ENCODE assay signal across 26 cellular contexts in genomic region chr12:103820881-103821489, GRCh38. TPM values are rescaled to one million over a fixed set of nuclear protein-coding genes. Genes with fewer than 3 reads are reported as not detected.
DNase-seq lines count a peak whose midpoint lies in the region; ATAC-seq, FAIRE-seq and TF ChIP-seq lines count a peak whose summit lies in the region.
"Had no signal": no experiment of that assay in that cellular context is flagged by ENCODE, and none has a peak within 500 bp of the region (broad histone marks: within the 10 kb centered on the region; RNA-seq: fewer than 3 reads in every experiment).

No MANE protein-coding gene starts in this region.

- H3K4me3 Mint-ChIP-seq in MCF 10A (ENCODE audit: unreplicated experiment): no peak overlapping the region

- BruUV-seq in K562 (replicated peaks; lab: Mats Ljungman, UMichigan) (no TSS peak), MCF 10A (replicated peaks; lab: Mats Ljungman, UMichigan) (no TSS peak)

- no peak overlapping the region for H3K4me2 ChIP-seq in K562 (ENCODE audit: insufficient read depth, low read length)
- H3K4me2 ChIP-seq in mesenchymal stem cell (ENCODE audit: low read length, poor library complexity, severe bottlenecking): no peak overlapping the region
- H3K4me2 ChIP-seq: BLaER1 treated with 17β-estradiol and CSF1 and Interleukin-3, amounts not matched to agents 10 nM and 100 nM had no signal

- 92% methylated on average over 3 of the region's 3 CpGs for WGBS in K562 (ENCODE audit: insufficient coverage, low coverage, missing lambda C conversion rate)
- 90% methylated on average over 3 of the region's 3 CpGs for WGBS in mesenchymal stem cell
- WGBS in transverse colon (ENCODE audit: low coverage in 1 of 2), 2 donors: 90% methylated on average over 3 of the region's 3 CpGs; no CpG with 5 or more reads in 1 of the 2 donors

- no peak overlapping the region for H3K4me3 ChIP-seq in K562
- H3K4me3 ChIP-seq in mesenchymal stem cell (ENCODE audit: insufficient read depth in 1 of 2, low read depth in 1 of 2, low read length in 2 of 2): no peak overlapping the region
- H3K4me3 ChIP-seq in transverse colon: no peak overlapping the region
- H3K4me3 ChIP-seq: BLaER1 treated with 17β-estradiol and CSF1 and Interleukin-3, amounts not matched to agents 10 nM and 100 nM; SK-N-MC had no signal

- no peak overlapping the region for H3K9ac ChIP-seq in K562 (ENCODE audit: insufficient read depth in 1 of 2, low read depth in 2 of 2, low read length in 2 of 2)
- H3K9ac ChIP-seq in mesenchymal stem cell (ENCODE audit: low read length): no peak overlapping the region
- H3K9ac ChIP-seq: BLaER1 treated with 17β-estradiol and CSF1 and Interleukin-3, amounts not matched to agents 10 nM and 100 nM had no signal

- H4K91ac ChIP-seq in mesenchymal stem cell (ENCODE audit: low read length): peak overlapping the region; percentile 11

- TF ChIP-seq EP300 in K562 (IDR thresholded peaks at IDR 0.05; ENCODE audit: low read length) (no peak), transverse colon (IDR thresholded peaks at IDR 0.05; ENCODE audit: low read depth) (no peak)

- no peaks in the 10 kb centered on the region for H4K20me1 ChIP-seq in K562 (replicated peaks; ENCODE audit: control insufficient read depth, insufficient read depth, low read length)

- H4K8ac ChIP-seq in mesenchymal stem cell (ENCODE audit: low read length): no peak overlapping the region

- intact Hi-C loops in K562 (cut with micrococcal nuclease): no loop called here
- intact Hi-C loops in transverse colon (cut with DNase I; ENCODE audit: low total_unique reads): no loop called here
- intact Hi-C loops in MCF 10A (cut with micrococcal nuclease): no loop called here

- H2AK5ac ChIP-seq in mesenchymal stem cell (ENCODE audit: low read length, severe bottlenecking): peak overlapping the region; percentile 87

- TF ChIP-seq RAD21 in K562 (CRISPR knock-in tag; conservative IDR thresholded peaks at IDR 0.05 in 1 of 2, IDR thresholded peaks at IDR 0.05 in 1 of 2): no peak

- peaks cover 65% of the 10 kb centered on the region for H3K36me3 ChIP-seq in K562 (ENCODE audit: control insufficient read depth, insufficient read depth, low read length)
- H3K36me3 ChIP-seq in mesenchymal stem cell (ENCODE audit: control insufficient read depth in 1 of 2, insufficient read depth in 2 of 2, low read depth in 1 of 2, low read length in 2 of 2): peaks cover 0 to 5% of the 10 kb centered on the region in 2 experiments
- peaks cover 0 to 6% (median 0%) of the 10 kb centered on the region in 4 donors for H3K36me3 ChIP-seq in transverse colon

- peaks cover 17% of the 10 kb centered on the region for H3K4me1 Mint-ChIP-seq in MCF 10A (ENCODE audit: insufficient read depth, unreplicated experiment)

- FAIRE-seq in GM12891 (lab: Jason Lieb, UNC) (peak; percentile 35), K562 (lab: Jason Lieb, UNC) (no peak)
- FAIRE-seq: A204.1, H1, RCC 7860 had no signal

- H3K9me3 ChIP-seq in K562 (replicated peaks; ENCODE audit: control insufficient read depth, insufficient read depth, low read depth, low read length) (0 out of 2 replicates have a peak, but pooled peaks cover 2% of the 10 kb centered on the region), mesenchymal stem cell (ENCODE audit: control insufficient read depth, low read length) (no peaks in the 10 kb centered on the region), transverse colon (no peaks in the 10 kb centered on the region)

- H3K4me1 ChIP-seq in K562 (replicated peaks in 1 of 2; ENCODE audit: control insufficient read depth in 2 of 2, insufficient read depth in 2 of 2, low read length in 2 of 2): no peaks in the 10 kb centered on the region
- peaks cover 4% of the 10 kb centered on the region for H3K4me1 ChIP-seq in mesenchymal stem cell (ENCODE audit: control insufficient read depth, insufficient read depth, low read depth, low read length)
- peaks cover 0 to 21% (median 9%) of the 10 kb centered on the region in 4 donors for H3K4me1 ChIP-seq in transverse colon
- H3K4me1 ChIP-seq: BLaER1 treated with 17β-estradiol and CSF1 and Interleukin-3, amounts not matched to agents 10 nM and 100 nM had no signal

- no peak overlapping the region for H2AFZ ChIP-seq in K562 (ENCODE audit: low read depth, low read length)
- H2AFZ ChIP-seq in mesenchymal stem cell (ENCODE audit: low read depth, low read length): no peak overlapping the region

- TF ChIP-seq CTCF in K562 (IDR thresholded peaks at IDR 0.05 in 2 of 3, conservative IDR thresholded peaks at IDR 0.05 in 1 of 3; ENCODE audit: insufficient read depth in 2 of 3, low read depth in 1 of 3, low read length in 3 of 3): no peak
- TF ChIP-seq CTCF in transverse colon (IDR thresholded peaks at IDR 0.05): no peak
- TF ChIP-seq CTCF in MCF 10A (IDR thresholded peaks at IDR 0.05; ENCODE audit: unreplicated experiment): no peak

- ATAC-seq in K562 (no peak), GM18517 (IDR thresholded peaks at IDR 0.05; ENCODE audit: unreplicated experiment) (no peak)

- peaks cover 25% of the 10 kb centered on the region for H3K79me1 ChIP-seq in mesenchymal stem cell (replicated peaks; ENCODE audit: low read length, poor library complexity, severe bottlenecking)

- H3K36me3 Mint-ChIP-seq in MCF 10A (ENCODE audit: insufficient read depth, unreplicated experiment): peaks cover 5% of the 10 kb centered on the region

- H3K27me3 Mint-ChIP-seq in MCF 10A (ENCODE audit: insufficient read depth, unreplicated experiment): no peaks in the 10 kb centered on the region
- H3K27me3 Mint-ChIP-seq: CD4-positive, alpha-beta memory T cell had no signal

- H3K27me3 ChIP-seq in K562 (ENCODE audit: control insufficient read depth in 2 of 2, insufficient read depth in 2 of 2, low read length in 2 of 2) (no peaks in the 10 kb centered on the region), mesenchymal stem cell (ENCODE audit: control insufficient read depth in 1 of 2, insufficient read depth in 1 of 2, low read length in 2 of 2) (no peaks in the 10 kb centered on the region), transverse colon (no peaks in the 10 kb centered on the region)
- H3K27me3 ChIP-seq: BLaER1 treated with 17β-estradiol and CSF1 and Interleukin-3, amounts not matched to agents 10 nM and 100 nM had no signal

- in situ Hi-C loops in K562 (cut with MboI) (no loop called here), transverse colon (cut with MboI; ENCODE audit: low pct_ligation_motif_present in 1 of 4, low pct_unique_long_range_greater_than_20kb in 1 of 4, low sequenced_read_pairs in 3 of 4) (no loop called here)

- H2BK5ac ChIP-seq in mesenchymal stem cell (ENCODE audit: low read depth, low read length, poor library complexity, severe bottlenecking): no peak overlapping the region

- no peaks in the 10 kb centered on the region for H3K9me3 Mint-ChIP-seq in MCF 10A (ENCODE audit: unreplicated experiment)

- H3K4ac ChIP-seq in mesenchymal stem cell (ENCODE audit: low read depth in 1 of 2, low read length in 2 of 2): no peak overlapping the region

- no peak for TF ChIP-seq POLR2A in GM12891 (IDR thresholded peaks at IDR 0.05; ENCODE audit: low read depth, low read length)
- TF ChIP-seq POLR2A in K562 (conservative IDR thresholded peaks at IDR 0.05): no peak
- TF ChIP-seq POLR2A in transverse colon (IDR thresholded peaks at IDR 0.05): no peak

- no peak overlapping the region for H2BK120ac ChIP-seq in mesenchymal stem cell (ENCODE audit: low read depth, low read length)

- H2BK15ac ChIP-seq in mesenchymal stem cell (ENCODE audit: low read depth, poor library complexity, severe bottlenecking): no peak overlapping the region

- H3K14ac ChIP-seq in mesenchymal stem cell (ENCODE audit: low read length in 2 of 2): no peak overlapping the region

- peak overlapping the region in 1 of 2 experiments; percentile 1 for H3K18ac ChIP-seq in mesenchymal stem cell (ENCODE audit: low read depth in 1 of 2, low read length in 2 of 2)

- no peak overlapping the region for H3K27ac Mint-ChIP-seq in MCF 10A (ENCODE audit: low read depth, unreplicated experiment)
- H3K27ac Mint-ChIP-seq: CD4-positive, alpha-beta memory T cell had no signal

- H3K27ac ChIP-seq in K562 (ENCODE audit: extremely low read depth, low read depth, low read length) (no peak overlapping the region), mesenchymal stem cell (ENCODE audit: low read length, poor library complexity, severe bottlenecking) (peak overlapping the region; percentile 45), transverse colon (peak overlapping the region in 3 of 4 donors; percentile 35 to 50 (median 41))
- H3K27ac ChIP-seq: BLaER1 treated with 17β-estradiol and CSF1 and Interleukin-3, amounts not matched to agents 10 nM and 100 nM; SK-N-MC had no signal

- H3K9me1 ChIP-seq in K562 (ENCODE audit: control insufficient read depth, insufficient read depth, low read length): no peaks in the 10 kb centered on the region

- DNase-seq in GM12891 (ENCODE audit: insufficient read length, low spot score): no peak
- no peak for DNase-seq in K562 (ENCODE audit: extremely low read depth in 1 of 4, low spot score in 3 of 4)
- no peak for DNase-seq in mesenchymal stem cell
- DNase-seq in transverse colon: no peak
- no peak for DNase-seq in GM19238 (ENCODE audit: insufficient read length, low spot score)
- no peak for DNase-seq in MCF 10A (ENCODE audit: unreplicated experiment)
- DNase-seq: AML-193; CD4-positive, alpha-beta memory T cell; COR-L47; DMS53; Kasumi-1; MV-4-11; NCI-H1105; NCI-H146; NCI-H1930; NCI-H2107; NCI-H446; NCI-H524 treated with DMSO at 0.1 percent for 48 hours; NCI-H774; SIG-M5 had no signal

- CTCF ChIA-PET in K562 (lab: Yijun Ruan, JAX; ENCODE audit: low intra/inter-chr PET ratio) (no interaction called here), MCF 10A (lab: Yijun Ruan, JAX) (interaction anchor here (0.6 to 1.0 kb wide), 2 partner anchors 39 to 50 kb away, joined by 3 read pairs; no protein-coding TSS in a partner anchor)

- peak overlapping the region in 1 of 2 experiments; percentile 11 for H2BK12ac ChIP-seq in mesenchymal stem cell (ENCODE audit: low read length in 2 of 2)

- no peak overlapping the region for H3K23ac ChIP-seq in mesenchymal stem cell (ENCODE audit: low read length in 2 of 2)

- H3K79me2 ChIP-seq in K562 (ENCODE audit: control insufficient read depth, insufficient read depth, low read length): peaks cover 97% of the 10 kb centered on the region

- POLR2A ChIA-PET in K562 (lab: Yijun Ruan, JAX): interaction anchor here (3.4 kb wide), 1 partner anchor 15 kb away, joined by 18 read pairs; no protein-coding TSS in a partner anchor
- POLR2A ChIA-PET in MCF 10A (lab: Yijun Ruan, JAX): no interaction called here

RNA-seq across cellular contexts. Expression of gene NT5DC3, which starts 20.0 kb away (rescaled TPM):
- 1.4 TPM for polyA plus RNA-seq in GM12891 (2012; ENCODE audit: low read depth, missing spikeins)
- 39.6 and 65.6 TPM in 2 replicates for total RNA-seq in K562 (2011; cell fraction: chromatin; rRNA removed; ENCODE audit: low replicate concordance)
- 22.3 and 29.6 TPM in 2 replicates for total RNA-seq in K562 (2011; cell fraction: nucleolus; rRNA removed)
- total RNA-seq in K562 (2011; cell fraction: nucleoplasm; rRNA removed): 35.5 and 41.1 TPM in 2 replicates
- total RNA-seq in K562 (2014; rRNA removed) (20.4 and 24.5 TPM in 2 replicates), K562 (2014; rRNA removed; fragmentation: Illumina TruSeq; extraction: Trizol) (29.8 and 33.2 TPM in 2 replicates), K562 (2015; rRNA removed; fragmentation: Illumina TruSeq; extraction: Trizol) (23.5 and 25.7 TPM in 2 replicates), K562 (2021) (26.2 and 30.7 TPM in 2 replicates), transverse colon (10 to 100 TPM; 24.3 to 71.4 (median 54.8) TPM), MCF 10A (2022) (15.1 and 18.3 TPM in 2 replicates)
- polyA plus RNA-seq in K562 (2011; rRNA removed) (6.3 and 11.0 TPM in 2 replicates), K562 (2014; fragmentation: Illumina TruSeq; extraction: Trizol) (14.9 and 16.2 TPM in 2 replicates), K562 (2014; fragmentation: Nextera tagmentation; extraction: Ambion mirVana) (10 to 100 TPM; 14.2 to 33.5 TPM), K562 (2014; rRNA removed) (18.8 and 19.8 TPM in 2 replicates)
- 3.8 and 11.5 TPM in 2 replicates for polyA plus RNA-seq in K562 (2011; cell fraction: cytosol; rRNA removed)
- 12.9 and 20.4 TPM in 2 replicates for polyA plus RNA-seq in K562 (2011; cell fraction: nucleus; rRNA removed)
- polyA plus RNA-seq in K562 (2012): 6.8 and 9.8 TPM in 2 replicates
- 12.7 and 24.4 TPM in 2 replicates for polyA minus RNA-seq in K562 (2011; rRNA and poly(A)+ RNA removed)
- polyA minus RNA-seq in K562 (2011; cell fraction: cytosol; rRNA and poly(A)+ RNA removed): 6.4 and 13.5 TPM in 2 replicates
- 6.9 and 22.4 TPM in 2 replicates for polyA minus RNA-seq in K562 (2011; cell fraction: nucleus; rRNA and poly(A)+ RNA removed)
- polyA plus RNA-seq in mesenchymal stem cell (2013, experiment 1 of 2): 2.5 TPM
- 2.4 TPM for polyA plus RNA-seq in mesenchymal stem cell (2013, experiment 2 of 2)
